Comparison of ENCODE assay signal across 1 cellular context in genomic region chr7:100471021-100471420, GRCh38.
TF ChIP-seq lines count a peak whose summit lies in the region.

No MANE protein-coding gene starts in this region.

TF ChIP-seq in IMR-90, 13 proteins besides CTCF, POLR2A, EP300 and RAD21:
- TF ChIP-seq SMC3 (IDR thresholded peaks at IDR 0.05; ENCODE audit: low read depth, low read length) (no peak), CHD1 (IDR thresholded peaks at IDR 0.05; ENCODE audit: low read depth, low read length) (no peak), CEBPB (IDR thresholded peaks at IDR 0.05; ENCODE audit: low read depth, low read length) (no peak), RCOR1 (IDR thresholded peaks at IDR 0.05; ENCODE audit: insufficient replicate concordance, low read length) (no peak), RFX5 (IDR thresholded peaks at IDR 0.05; ENCODE audit: low read depth, low read length) (no peak)
